ENCODE assay signal across 1 cellular context in the genomic region with DNA sequence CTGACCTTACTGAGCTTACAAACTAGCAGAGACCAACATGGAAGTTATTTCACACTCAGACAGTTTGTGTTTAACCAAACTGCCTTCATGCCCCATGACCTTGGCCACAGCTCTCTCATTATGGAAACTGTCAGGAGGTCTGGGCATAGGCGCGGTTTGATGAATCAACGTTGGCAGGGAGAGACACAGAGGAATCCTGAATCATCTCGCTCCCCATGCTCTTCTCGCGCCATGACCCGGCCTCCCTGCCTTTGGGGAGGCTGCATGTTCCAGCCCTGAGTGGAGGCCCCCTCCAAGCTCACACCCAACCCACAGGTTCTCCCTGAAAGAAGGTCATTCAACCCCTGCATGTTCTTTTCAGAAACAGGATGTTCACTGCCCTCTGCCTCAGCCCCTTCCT.
A peak's percentile ranks its signal among the peaks of the same experiment; 100 is the strongest.
TF ChIP-seq lines count a peak whose summit lies in the region.

No MANE protein-coding gene starts in this region.

TF ChIP-seq in HEK293, 187 proteins besides CTCF, POLR2A, EP300 and RAD21:
- TF ChIP-seq ZNF777 (tag by site-specific recombination; IDR thresholded peaks at IDR 0.05; ENCODE audit: borderline replicate concordance) = no peak
- TF ChIP-seq SCRT2 (tag by site-specific recombination; IDR thresholded peaks at IDR 0.05) = peak; percentile 67; the same call in 1 of the 2 replicates
- no peak for TF ChIP-seq ZNF544 (tag by site-specific recombination; IDR thresholded peaks at IDR 0.05)
TF ChIP-seq in HEK293: peak in this region for 1.
